1 cellular context compared by ENCODE assay signal in the genomic region with DNA sequence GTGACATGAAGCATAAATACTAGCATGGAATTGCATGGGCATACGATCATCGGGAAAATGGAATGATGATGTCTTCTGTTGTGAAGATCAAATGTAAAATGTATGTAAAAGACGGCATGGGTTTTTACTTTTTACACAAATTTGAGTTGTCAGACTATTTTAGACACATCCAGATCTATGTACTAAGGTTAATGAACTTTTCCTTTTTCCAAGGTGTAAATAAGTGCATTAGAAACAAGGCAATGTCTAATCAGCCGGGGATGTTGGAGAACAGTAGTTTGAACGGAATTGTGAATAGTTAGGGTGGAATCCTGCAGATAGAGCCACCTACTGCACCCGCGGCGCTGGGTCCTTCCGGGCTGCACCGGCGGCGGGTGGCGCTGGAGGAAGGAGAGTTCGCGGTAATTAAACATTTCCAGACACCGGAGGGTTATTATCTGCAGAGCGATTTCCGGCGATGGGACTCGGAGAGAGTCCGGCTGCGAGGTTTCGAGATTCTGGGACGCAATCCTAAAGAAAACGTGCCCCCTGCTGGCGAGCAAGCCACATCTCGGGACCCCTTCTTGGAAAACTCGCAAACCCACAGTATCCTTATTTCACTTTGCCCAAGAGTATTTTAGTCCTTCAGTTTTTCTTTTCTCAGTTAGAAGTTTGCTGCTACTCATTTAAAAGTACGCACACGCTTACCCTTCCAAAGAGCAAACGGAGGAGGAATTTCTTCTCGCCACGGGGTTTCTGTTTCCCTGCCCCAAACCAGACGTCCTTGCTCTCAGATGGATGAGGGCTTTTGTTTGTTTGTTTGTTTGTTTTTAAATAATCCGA.
TF ChIP-seq lines count a peak whose summit lies in the region.

No MANE protein-coding gene starts in this region.

TF ChIP-seq in HepG2, 621 proteins besides CTCF, POLR2A, EP300 and RAD21 (continued from another document and continues in another):
- TF ChIP-seq, protein P1, sequence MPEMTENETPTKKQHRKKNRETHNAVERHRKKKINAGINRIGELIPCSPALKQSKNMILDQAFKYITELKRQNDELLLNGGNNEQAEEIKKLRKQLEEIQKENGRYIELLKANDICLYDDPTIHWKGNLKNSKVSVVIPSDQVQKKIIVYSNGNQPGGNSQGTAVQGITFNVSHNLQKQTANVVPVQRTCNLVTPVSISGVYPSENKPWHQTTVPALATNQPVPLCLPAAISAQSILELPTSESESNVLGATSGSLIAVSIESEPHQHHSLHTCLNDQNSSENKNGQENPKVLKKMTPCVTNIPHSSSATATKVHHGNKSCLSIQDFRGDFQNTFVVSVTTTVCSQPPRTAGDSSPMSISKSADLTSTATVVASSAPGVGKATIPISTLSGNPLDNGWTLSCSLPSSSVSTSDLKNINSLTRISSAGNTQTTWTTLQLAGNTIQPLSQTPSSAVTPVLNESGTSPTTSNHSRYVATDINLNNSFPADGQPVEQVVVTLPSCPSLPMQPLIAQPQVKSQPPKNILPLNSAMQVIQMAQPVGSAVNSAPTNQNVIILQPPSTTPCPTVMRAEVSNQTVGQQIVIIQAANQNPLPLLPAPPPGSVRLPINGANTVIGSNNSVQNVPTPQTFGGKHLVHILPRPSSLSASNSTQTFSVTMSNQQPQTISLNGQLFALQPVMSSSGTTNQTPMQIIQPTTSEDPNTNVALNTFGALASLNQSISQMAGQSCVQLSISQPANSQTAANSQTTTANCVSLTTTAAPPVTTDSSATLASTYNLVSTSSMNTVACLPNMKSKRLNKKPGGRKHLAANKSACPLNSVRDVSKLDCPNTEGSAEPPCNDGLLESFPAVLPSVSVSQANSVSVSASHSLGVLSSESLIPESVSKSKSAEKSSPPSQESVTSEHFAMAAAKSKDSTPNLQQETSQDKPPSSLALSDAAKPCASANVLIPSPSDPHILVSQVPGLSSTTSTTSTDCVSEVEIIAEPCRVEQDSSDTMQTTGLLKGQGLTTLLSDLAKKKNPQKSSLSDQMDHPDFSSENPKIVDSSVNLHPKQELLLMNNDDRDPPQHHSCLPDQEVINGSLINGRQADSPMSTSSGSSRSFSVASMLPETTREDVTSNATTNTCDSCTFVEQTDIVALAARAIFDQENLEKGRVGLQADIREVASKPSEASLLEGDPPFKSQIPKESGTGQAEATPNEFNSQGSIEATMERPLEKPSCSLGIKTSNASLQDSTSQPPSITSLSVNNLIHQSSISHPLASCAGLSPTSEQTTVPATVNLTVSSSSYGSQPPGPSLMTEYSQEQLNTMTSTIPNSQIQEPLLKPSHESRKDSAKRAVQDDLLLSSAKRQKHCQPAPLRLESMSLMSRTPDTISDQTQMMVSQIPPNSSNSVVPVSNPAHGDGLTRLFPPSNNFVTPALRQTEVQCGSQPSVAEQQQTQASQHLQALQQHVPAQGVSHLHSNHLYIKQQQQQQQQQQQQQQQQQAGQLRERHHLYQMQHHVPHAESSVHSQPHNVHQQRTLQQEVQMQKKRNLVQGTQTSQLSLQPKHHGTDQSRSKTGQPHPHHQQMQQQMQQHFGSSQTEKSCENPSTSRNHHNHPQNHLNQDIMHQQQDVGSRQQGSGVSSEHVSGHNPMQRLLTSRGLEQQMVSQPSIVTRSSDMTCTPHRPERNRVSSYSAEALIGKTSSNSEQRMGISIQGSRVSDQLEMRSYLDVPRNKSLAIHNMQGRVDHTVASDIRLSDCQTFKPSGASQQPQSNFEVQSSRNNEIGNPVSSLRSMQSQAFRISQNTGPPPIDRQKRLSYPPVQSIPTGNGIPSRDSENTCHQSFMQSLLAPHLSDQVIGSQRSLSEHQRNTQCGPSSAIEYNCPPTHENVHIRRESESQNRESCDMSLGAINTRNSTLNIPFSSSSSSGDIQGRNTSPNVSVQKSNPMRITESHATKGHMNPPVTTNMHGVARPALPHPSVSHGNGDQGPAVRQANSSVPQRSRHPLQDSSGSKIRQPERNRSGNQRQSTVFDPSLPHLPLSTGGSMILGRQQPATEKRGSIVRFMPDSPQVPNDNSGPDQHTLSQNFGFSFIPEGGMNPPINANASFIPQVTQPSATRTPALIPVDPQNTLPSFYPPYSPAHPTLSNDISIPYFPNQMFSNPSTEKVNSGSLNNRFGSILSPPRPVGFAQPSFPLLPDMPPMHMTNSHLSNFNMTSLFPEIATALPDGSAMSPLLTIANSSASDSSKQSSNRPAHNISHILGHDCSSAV (CRISPR knock-in tag; IDR thresholded peaks at IDR 0.05; ENCODE audit: borderline replicate concordance), result no peak
- 0 out of 2 replicates have a peak, but pooled peaks have one; percentile 30 for TF ChIP-seq ZNF317 (CRISPR knock-in tag; IDR thresholded peaks at IDR 0.05)
- TF ChIP-seq ZFP37 (CRISPR knock-in tag; IDR thresholded peaks at IDR 0.05; ENCODE audit: borderline replicate concordance), result no peak
- TF ChIP-seq ZBTB34 (CRISPR knock-in tag; IDR thresholded peaks at IDR 0.05), result no peak
- TF ChIP-seq ZBTB10 (CRISPR knock-in tag; IDR thresholded peaks at IDR 0.05; ENCODE audit: borderline replicate concordance), result no peak
- TF ChIP-seq, protein P2, sequence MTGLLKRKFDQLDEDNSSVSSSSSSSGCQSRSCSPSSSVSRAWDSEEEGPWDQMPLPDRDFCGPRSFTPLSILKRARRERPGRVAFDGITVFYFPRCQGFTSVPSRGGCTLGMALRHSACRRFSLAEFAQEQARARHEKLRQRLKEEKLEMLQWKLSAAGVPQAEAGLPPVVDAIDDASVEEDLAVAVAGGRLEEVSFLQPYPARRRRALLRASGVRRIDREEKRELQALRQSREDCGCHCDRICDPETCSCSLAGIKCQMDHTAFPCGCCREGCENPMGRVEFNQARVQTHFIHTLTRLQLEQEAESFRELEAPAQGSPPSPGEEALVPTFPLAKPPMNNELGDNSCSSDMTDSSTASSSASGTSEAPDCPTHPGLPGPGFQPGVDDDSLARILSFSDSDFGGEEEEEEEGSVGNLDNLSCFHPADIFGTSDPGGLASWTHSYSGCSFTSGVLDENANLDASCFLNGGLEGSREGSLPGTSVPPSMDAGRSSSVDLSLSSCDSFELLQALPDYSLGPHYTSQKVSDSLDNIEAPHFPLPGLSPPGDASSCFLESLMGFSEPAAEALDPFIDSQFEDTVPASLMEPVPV (CRISPR knock-in tag; IDR thresholded peaks at IDR 0.05), result 0 out of 2 replicates have a peak, but pooled peaks have one; percentile 17
- TF ChIP-seq CREB1 (IDR thresholded peaks at IDR 0.05), result no peak
- no peak; the same call in 1 of the 2 replicates for TF ChIP-seq CREB1 (CRISPR knock-in tag; IDR thresholded peaks at IDR 0.05)
- TF ChIP-seq CBX1 (IDR thresholded peaks at IDR 0.05; ENCODE audit: low read depth), result no peak
- TF ChIP-seq ZFY (CRISPR knock-in tag; IDR thresholded peaks at IDR 0.05), result no peak
- no peak for TF ChIP-seq ZBTB40 (IDR thresholded peaks at IDR 0.05)
- TF ChIP-seq ZBTB40 (CRISPR knock-in tag; IDR thresholded peaks at IDR 0.05), result no peak
- TF ChIP-seq REPIN1 (CRISPR knock-in tag; IDR thresholded peaks at IDR 0.05; ENCODE audit: borderline replicate concordance, low read depth), result peak; percentile 39; the same call in 1 of the 2 replicates
- TF ChIP-seq ZNF83 (CRISPR knock-in tag; IDR thresholded peaks at IDR 0.05; ENCODE audit: borderline replicate concordance), result no peak
- TF ChIP-seq MEIS2 (CRISPR knock-in tag; IDR thresholded peaks at IDR 0.05), result no peak
- no peak for TF ChIP-seq NPAS2 (CRISPR knock-in tag; IDR thresholded peaks at IDR 0.05; ENCODE audit: borderline replicate concordance)
- no peak for TF ChIP-seq CENPT (CRISPR knock-in tag; IDR thresholded peaks at IDR 0.05; ENCODE audit: low read depth)
- TF ChIP-seq TP53 (CRISPR knock-in tag; conservative IDR thresholded peaks at IDR 0.05), result peak; percentile 76; the same call in 1 of the 2 replicates
- TF ChIP-seq, protein P3, sequence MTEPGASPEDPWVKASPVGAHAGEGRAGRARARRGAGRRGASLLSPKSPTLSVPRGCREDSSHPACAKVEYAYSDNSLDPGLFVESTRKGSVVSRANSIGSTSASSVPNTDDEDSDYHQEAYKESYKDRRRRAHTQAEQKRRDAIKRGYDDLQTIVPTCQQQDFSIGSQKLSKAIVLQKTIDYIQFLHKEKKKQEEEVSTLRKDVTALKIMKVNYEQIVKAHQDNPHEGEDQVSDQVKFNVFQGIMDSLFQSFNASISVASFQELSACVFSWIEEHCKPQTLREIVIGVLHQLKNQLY (CRISPR knock-in tag; IDR thresholded peaks at IDR 0.05), result no peak
- peak; percentile 73 for TF ChIP-seq ETV5 (CRISPR knock-in tag; IDR thresholded peaks at IDR 0.05; ENCODE audit: borderline replicate concordance)
- no peak for TF ChIP-seq CHD4 (IDR thresholded peaks at IDR 0.05; ENCODE audit: borderline replicate concordance, low read length)
